In the genomic region with DNA sequence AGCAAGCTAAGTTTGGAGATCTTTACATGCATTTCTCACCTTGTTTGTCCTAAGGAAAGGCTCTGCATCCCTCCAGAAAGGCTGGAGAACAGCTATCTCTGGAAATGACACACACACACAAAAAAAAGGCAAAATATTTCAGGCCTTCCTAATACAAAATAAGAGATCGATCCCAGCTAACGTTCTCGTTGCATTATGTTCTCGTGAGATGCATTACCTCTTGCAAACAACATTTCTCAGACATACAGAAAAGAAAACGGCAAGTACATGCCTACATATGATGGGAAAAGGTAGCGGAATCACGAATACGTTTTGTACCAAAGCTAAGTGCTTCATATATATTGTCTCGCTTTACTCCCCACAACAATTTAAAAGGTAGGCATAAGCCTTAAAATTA, we compare ENCODE assay signal across 8 cellular contexts. TPM values are rescaled to one million over a fixed set of nuclear protein-coding genes. Genes with fewer than 3 reads are reported as not detected.
DNase-seq lines count a peak whose midpoint lies in the region; ATAC-seq and TF ChIP-seq lines count a peak whose summit lies in the region.

No MANE protein-coding gene starts in this region.

- peak overlapping the region; percentile 91 for H3K9ac ChIP-seq in iPS-20b (ENCODE audit: low read depth, low read length)

- H3K4me3 ChIP-seq in AG04450 (ENCODE audit: low read depth, low read length) = peak overlapping the region; percentile 92
- peak overlapping the region; percentile 93 for H3K4me3 ChIP-seq in iPS-20b (ENCODE audit: low read length)
- H3K4me3 ChIP-seq in thoracic aorta = peak overlapping the region; percentile 76

- ATAC-seq in GM21529 (IDR thresholded peaks at IDR 0.05; ENCODE audit: unreplicated experiment) (peak; percentile 5), activated B cell treated with CpG ODN at 0.5 μM for 24 hours (ENCODE audit: low read depth) (no peak), thoracic aorta (ENCODE audit: insufficient number of reproducible peaks, low FRiP score, low read depth) (no peak), HG02970 (IDR thresholded peaks at IDR 0.05; ENCODE audit: low FRiP score, unreplicated experiment) (no peak)

- peaks cover 39% of the 10 kb centered on the region for H3K36me3 Mint-ChIP-seq in activated B cell treated with CpG ODN at 0.5 μM for 24 hours (ENCODE audit: low read depth)

- H3K27me3 Mint-ChIP-seq in activated B cell treated with CpG ODN at 0.5 μM for 24 hours = no peaks in the 10 kb centered on the region

- H3K27ac ChIP-seq in AG04450 (ENCODE audit: low read depth, low read length) = peak overlapping the region; percentile 12
- H3K27ac ChIP-seq in iPS-20b (ENCODE audit: low read length) = peak overlapping the region; percentile 26
- no peak overlapping the region for H3K27ac ChIP-seq in thoracic aorta

- peak overlapping the region; percentile 92 for H3K27ac Mint-ChIP-seq in activated B cell treated with CpG ODN at 0.5 μM for 24 hours

- no peaks in the 10 kb centered on the region for H3K9me3 Mint-ChIP-seq in activated B cell treated with CpG ODN at 0.5 μM for 24 hours

- peaks cover 30% of the 10 kb centered on the region for H3K4me1 Mint-ChIP-seq in activated B cell treated with CpG ODN at 0.5 μM for 24 hours

- peaks cover 14% of the 10 kb centered on the region for H3K36me3 ChIP-seq in iPS-20b (ENCODE audit: insufficient read depth, low read depth, low read length)
- no peaks in the 10 kb centered on the region for H3K36me3 ChIP-seq in thoracic aorta

- POLR2A ChIA-PET in AG04450 (lab: Yijun Ruan, JAX) (interaction anchor here (0.6 to 1.2 kb wide), 4 partner anchors 8 to 211 kb away, joined by 3 to 9 read pairs (median 4); a partner anchor contains a TSS), activated B cell treated with CpG ODN at 0.5 μM for 24 hours (lab: Charles Lee) (interaction anchor here (0.6 to 2.8 kb wide), 6 partner anchors 50 to 1679 kb away, joined by 4 to 26 read pairs (median 5); a partner anchor contains a TSS)

- peak overlapping the region; percentile 100 for H3K4me3 Mint-ChIP-seq in activated B cell treated with CpG ODN at 0.5 μM for 24 hours

- no peak for TF ChIP-seq CTCF in AG04450 (IDR thresholded peaks at IDR 0.05; ENCODE audit: low read depth, low read length)
- no peak for TF ChIP-seq CTCF in activated B cell treated with CpG ODN at 0.5 μM for 24 hours (IDR thresholded peaks at IDR 0.05)
- TF ChIP-seq CTCF in thoracic aorta (IDR thresholded peaks at IDR 0.05) = no peak

- CTCF ChIA-PET in AG04450 (lab: Charles Lee) (interaction anchor here (0.6 to 2.4 kb wide), 26 partner anchors 8 to 1303 kb away, joined by 3 to 33 read pairs (median 4); a partner anchor contains a TSS), activated B cell treated with CpG ODN at 0.5 μM for 24 hours (lab: Charles Lee) (interaction anchor here (1.0 to 3.3 kb wide), 7 partner anchors 10 to 790 kb away, joined by 3 to 20 read pairs (median 4); a partner anchor contains a TSS)

- H3K9me3 ChIP-seq in AG04450 (ENCODE audit: control insufficient read depth, insufficient read depth, low read length) (no peaks in the 10 kb centered on the region), iPS-20b (ENCODE audit: insufficient read depth, low read depth, low read length) (no peaks in the 10 kb centered on the region), thoracic aorta (no peaks in the 10 kb centered on the region)

- DNase-seq in AG04450 (ENCODE audit: low read depth, low spot score) (no peak), activated B cell treated with CpG ODN at 0.5 μM for 24 hours (no peak), thoracic aorta (ENCODE audit: low spot score) (no peak), NCI-H2196 treated with DMSO at 0.1 percent for 48 hours (lab: John Stamatoyannopoulos, UW; ENCODE audit: unreplicated experiment) (no peak), OCI-M2 (lab: John Stamatoyannopoulos, UW; ENCODE audit: unreplicated experiment) (no peak)

- H3K4me1 ChIP-seq in iPS-20b (ENCODE audit: insufficient read depth, low read length) (0 out of 2 replicates have a peak, but pooled peaks cover 5% of the 10 kb centered on the region), thoracic aorta (ENCODE audit: control insufficient read depth in 1 of 2, low read depth in 2 of 2) (peaks cover 4 to 16% of the 10 kb centered on the region in 2 donors)

- intact Hi-C loops in activated B cell treated with CpG ODN at 0.5 μM for 24 hours (cut with micrococcal nuclease) = loop anchor here (1.0 to 10.0 kb wide), 12 partner anchors 50 to 1533 kb away; a partner anchor contains a TSS

- H3K27me3 ChIP-seq in AG04450 (ENCODE audit: control insufficient read depth, insufficient read depth, low read length) (no peaks in the 10 kb centered on the region), iPS-20b (ENCODE audit: insufficient read depth, low read length) (no peaks in the 10 kb centered on the region), thoracic aorta (replicated peaks; ENCODE audit: insufficient read depth) (no peaks in the 10 kb centered on the region)

RNA-seq across cellular contexts. Expression of a gene that starts 0.5 kb away (rescaled TPM):
- 11.1 and 18.3 TPM in 2 replicates for polyA plus RNA-seq in AG04450 (2011; rRNA removed)
- polyA minus RNA-seq in AG04450 (2011; rRNA and poly(A)+ RNA removed) = 6.8 and 10.3 TPM in 2 replicates
- total RNA-seq in activated B cell treated with CpG ODN at 0.5 μM for 24 hours = 26.2 and 30.3 TPM in 2 replicates
- 10 to 100 TPM in 1 of 2 donors, 1 to 10 TPM in 1; 6.1 to 13.3 TPM for total RNA-seq in thoracic aorta

Comparison
In these comparisons a context has a peak if more than half of its experiments do, and no peak if none do; other contexts are left out.
1. H3K27ac ChIP-seq: peak in AG04450 (single experiment) and iPS-20b (single experiment); none in thoracic aorta (0 of 2).
2. Peak in every context shown above with its lines, with median percentiles within 50 percentile points of each other: H3K4me3 ChIP-seq.